Comparison of ENCODE assay signal across 24 cellular contexts in the genomic region with DNA sequence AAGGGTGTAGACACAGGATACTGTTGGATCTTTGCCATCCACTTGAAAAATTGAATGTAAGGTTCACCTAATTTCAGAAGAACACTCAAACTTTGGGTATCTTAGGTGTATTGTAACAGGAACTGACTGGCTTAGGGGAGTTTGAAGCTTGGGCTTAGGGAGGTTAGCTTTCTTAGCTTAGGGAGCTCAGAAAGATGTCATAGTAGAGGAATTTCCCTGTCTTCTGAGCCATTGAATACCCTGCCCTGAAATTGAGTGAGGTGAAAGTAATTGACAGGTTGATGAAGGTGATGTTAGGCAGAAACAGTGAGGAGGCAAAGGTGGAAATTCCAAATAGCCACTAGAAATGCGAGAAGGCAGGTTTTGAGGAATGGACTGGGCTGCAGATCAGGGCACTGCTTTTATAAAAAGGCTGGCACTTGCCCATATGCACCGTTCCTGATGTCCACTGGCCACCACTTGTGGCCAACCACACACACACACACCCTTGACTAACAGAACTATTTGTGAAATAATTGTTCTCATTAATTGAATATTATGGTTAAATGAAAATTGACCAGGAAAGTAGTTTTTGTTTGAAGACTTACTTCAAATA. TPM values are rescaled to one million over a fixed set of nuclear protein-coding genes. Genes with fewer than 3 reads are reported as not detected.
DNase-seq lines count a peak whose midpoint lies in the region; ATAC-seq, FAIRE-seq and TF ChIP-seq lines count a peak whose summit lies in the region.
"Had no signal": no experiment of that assay in that cellular context is flagged by ENCODE, and none has a peak within 500 bp of the region (broad histone marks: within the 10 kb centered on the region; RNA-seq: fewer than 3 reads in every experiment).

No MANE protein-coding gene starts in this region.

- H3K4me3 ChIP-seq in mammary epithelial cell (replicated peaks in 1 of 3; ENCODE audit: insufficient read depth in 1 of 3, low read depth in 2 of 3, low read length in 3 of 3): no peak overlapping the region
- H3K4me3 ChIP-seq in osteoblast (ENCODE audit: insufficient read depth, low read length): no peak overlapping the region
- H3K4me3 ChIP-seq in upper lobe of right lung: no peak overlapping the region
- H3K4me3 ChIP-seq: BLaER1, left ventricle myocardium inferior, MG63, thyroid gland had no signal

- H4K20me1 ChIP-seq in mammary epithelial cell (ENCODE audit: insufficient read depth, low read length) (peaks cover 5% of the 10 kb centered on the region), osteoblast (ENCODE audit: insufficient read depth, low read length) (peaks cover 77% of the 10 kb centered on the region)

- FAIRE-seq in GM12892 (lab: Jason Lieb, UNC): peak; percentile 51
- FAIRE-seq: bronchial epithelial cell had no signal

- H3K4me2 ChIP-seq in mammary epithelial cell (ENCODE audit: insufficient read depth, low read depth, low read length): no peak overlapping the region
- H3K4me2 ChIP-seq in osteoblast (ENCODE audit: insufficient read depth, low read length): no peak overlapping the region
- H3K4me2 ChIP-seq: BLaER1 had no signal

- H3K27me3 ChIP-seq in mammary epithelial cell (ENCODE audit: insufficient read depth, low read length): no peaks in the 10 kb centered on the region
- no peaks in the 10 kb centered on the region for H3K27me3 ChIP-seq in osteoblast (ENCODE audit: insufficient read depth, low read length)
- no peaks in the 10 kb centered on the region for H3K27me3 ChIP-seq in upper lobe of right lung
- H3K27me3 ChIP-seq: BLaER1, MG63, thyroid gland had no signal

- H3K27ac ChIP-seq in mammary epithelial cell (ENCODE audit: insufficient read depth, low read depth, low read length): no peak overlapping the region
- H3K27ac ChIP-seq in osteoblast (ENCODE audit: low read depth, low read length): peak overlapping the region; percentile 6
- no peak overlapping the region for H3K27ac ChIP-seq in upper lobe of right lung
- H3K27ac ChIP-seq: BLaER1, left ventricle myocardium inferior had no signal

- H3K9ac ChIP-seq in mammary epithelial cell (ENCODE audit: insufficient read depth, low read length): no peak overlapping the region
- H3K9ac ChIP-seq: BLaER1 had no signal

- H3K36me3 ChIP-seq in mammary epithelial cell (ENCODE audit: insufficient read depth, low read length) (peaks cover 2% of the 10 kb centered on the region), osteoblast (ENCODE audit: insufficient read depth, low read length) (peaks cover 20% of the 10 kb centered on the region), upper lobe of right lung (no peaks in the 10 kb centered on the region)
- H3K36me3 ChIP-seq: left ventricle myocardium inferior, thyroid gland had no signal

- ATAC-seq in upper lobe of right lung: no peak
- ATAC-seq in GM19035 (IDR thresholded peaks at IDR 0.05; ENCODE audit: unreplicated experiment): no peak
- ATAC-seq: activated CD4-positive, CD25-positive, alpha-beta regulatory T cell treated with anti-CD3 and anti-CD28 coated beads, Interleukin-2, amount 50 U/mL, for 24 hours; right cardiac atrium had no signal

- no peak for DNase-seq in GM12892 (ENCODE audit: insufficient read length)
- DNase-seq in M059J (ENCODE audit: low read depth): peak; percentile 26
- peak; percentile 30 for DNase-seq in mammary epithelial cell
- no peak for DNase-seq in osteoblast (ENCODE audit: insufficient read length, low spot score, missing footprints)
- DNase-seq in NAMALWA (ENCODE audit: low spot score): no peak
- DNase-seq in upper lobe of right lung: no peak
- DNase-seq in stimulated activated CD8-positive, alpha-beta memory T cell treated with anti-CD3 and anti-CD28 coated beads, Interleukin-4, amount 100 ng/mL, for 48 hours: no peak
- DNase-seq: activated CD8-positive, alpha-beta memory T cell treated with anti-CD3 and anti-CD28 coated beads, Interleukin-2, amount 50 U/mL, for 4 hours; activated naive CD4-positive, alpha-beta T cell treated with anti-CD3 and anti-CD28 coated beads, Interleukin-2, amount 10 ng/mL, durations not matched to agents 7 days and 5 days; DND-41; effector memory CD4-positive, alpha-beta T cell; GOT3; left ventricle myocardium inferior; MG63; NCI-H2081; NCI-H774; right cardiac atrium; stimulated activated CD4-positive, alpha-beta T cell treated with anti-CD3 and anti-CD28 coated beads, Interleukin-2, amount 100 ng/mL, for 24 hours; T-cell had no signal

- peaks cover 10% of the 10 kb centered on the region for H3K4me1 ChIP-seq in mammary epithelial cell (ENCODE audit: insufficient read depth, low read length)
- H3K4me1 ChIP-seq in osteoblast (ENCODE audit: insufficient read depth, low read length): peaks cover 59% of the 10 kb centered on the region
- H3K4me1 ChIP-seq in upper lobe of right lung: peaks cover 28% of the 10 kb centered on the region
- H3K4me1 ChIP-seq: BLaER1 had no signal

- dilution Hi-C loops in mammary epithelial cell (cut with HindIII; ENCODE audit: low sequenced_read_pairs): no loop called here

- no peak overlapping the region for H2AFZ ChIP-seq in mammary epithelial cell (ENCODE audit: low read depth, low read length)
- H2AFZ ChIP-seq in osteoblast (ENCODE audit: low read length): no peak overlapping the region

- H3K79me2 ChIP-seq in mammary epithelial cell (ENCODE audit: insufficient read depth, low read length): peaks cover 100% of the 10 kb centered on the region
- H3K79me2 ChIP-seq in osteoblast (ENCODE audit: insufficient read depth, low read length): peaks cover 100% of the 10 kb centered on the region

- WGBS in mammary epithelial cell (ENCODE audit: low coverage, missing lambda C conversion rate): 33% methylated on average over 2 of the region's 2 CpGs

- BruUV-seq in mammary epithelial cell (replicated peaks; lab: Mats Ljungman, UMichigan): no TSS peak

- TF ChIP-seq POLR2A in GM12892 (IDR thresholded peaks at IDR 0.05; ENCODE audit: low read depth, low read length): peak; percentile 41

- intact Hi-C loops in mammary epithelial cell (cut with micrococcal nuclease): no loop called here
- intact Hi-C loops in upper lobe of right lung (cut with DNase I): no loop called here

- H3K9me3 ChIP-seq in mammary epithelial cell (replicated peaks; ENCODE audit: insufficient read depth, low read length): no peaks in the 10 kb centered on the region
- H3K9me3 ChIP-seq in osteoblast (ENCODE audit: low read depth, low read length): no peaks in the 10 kb centered on the region
- no peaks in the 10 kb centered on the region for H3K9me3 ChIP-seq in upper lobe of right lung
- H3K9me3 ChIP-seq: left ventricle myocardium inferior, MG63, thyroid gland had no signal

- TF ChIP-seq CTCF in mammary epithelial cell (conservative IDR thresholded peaks at IDR 0.05 in 1 of 2, IDR thresholded peaks at IDR 0.05 in 1 of 2; ENCODE audit: extremely low read depth in 1 of 2, insufficient read depth in 1 of 2, low read depth in 1 of 2, low read length in 2 of 2): no peak
- no peak for TF ChIP-seq CTCF in osteoblast (IDR thresholded peaks at IDR 0.05; ENCODE audit: extremely low read depth, low read depth, low read length)
- no peak for TF ChIP-seq CTCF in upper lobe of right lung (IDR thresholded peaks at IDR 0.05)

- in situ Hi-C loops in mammary epithelial cell (cut with MboI; ENCODE audit: low sequenced_read_pairs in 2 of 2): no loop called here

- CTCF ChIA-PET in mammary epithelial cell (lab: Charles Lee; ENCODE audit: low non-redundant PET): no interaction called here

RNA-seq across cellular contexts. Expression of a gene that starts 16.5 kb away (rescaled TPM):
- 15.7 TPM for polyA plus RNA-seq in GM12892 (2012; ENCODE audit: missing spikeins)
- total RNA-seq in M059J (2014; rRNA removed; shearing (Covaris generic)): 25.5 and 38.3 TPM in 2 replicates
- total RNA-seq in mammary epithelial cell (10 to 100 TPM; 38.8 to 45.7 TPM), osteoblast (153 and 189 TPM in 2 replicates), upper lobe of right lung (125 TPM)
- polyA plus RNA-seq in mammary epithelial cell: 13.7 TPM
- polyA minus RNA-seq in mammary epithelial cell: 98.6 TPM

Comparison
In these comparisons a context has a peak if more than half of its experiments do, and no peak if none do; other contexts are left out.
1. DNase-seq: peak in M059J (single experiment) and mammary epithelial cell (single experiment); none in GM12892 (single experiment), osteoblast (single experiment), NAMALWA (single experiment), upper lobe of right lung (single experiment) and stimulated activated CD8-positive, alpha-beta memory T cell treated with anti-CD3 and anti-CD28 coated beads, Interleukin-4, amount 100 ng/mL, for 48 hours (single experiment).